17 cellular contexts compared by ENCODE assay signal in the genomic region with DNA sequence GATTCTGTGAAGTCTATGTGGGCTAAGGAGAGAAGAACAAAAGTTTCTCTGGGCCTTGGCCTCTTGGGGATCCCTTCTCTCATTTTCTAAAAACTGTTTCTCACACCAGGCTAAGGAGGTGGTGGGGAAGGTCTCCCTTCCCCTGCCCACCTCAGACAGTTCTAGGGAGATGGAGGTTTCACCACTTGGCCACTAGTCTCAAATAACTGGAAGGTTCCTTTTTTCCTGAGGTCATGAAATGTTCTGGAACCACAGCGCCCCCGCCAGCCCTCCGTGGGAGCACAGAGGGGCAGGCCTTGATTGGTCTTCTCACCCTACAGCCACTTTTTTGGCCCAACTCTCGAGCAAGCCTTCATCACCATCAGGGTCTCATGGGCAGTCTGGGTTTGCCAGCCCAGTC. TPM values are rescaled to one million over a fixed set of nuclear protein-coding genes. Genes with fewer than 3 reads are reported as not detected.
DNase-seq lines count a peak whose midpoint lies in the region; FAIRE-seq and TF ChIP-seq lines count a peak whose summit lies in the region.
"Had no signal": no experiment of that assay in that cellular context is flagged by ENCODE, and none has a peak within 500 bp of the region (broad histone marks: within the 10 kb centered on the region; RNA-seq: fewer than 3 reads in every experiment).

No MANE protein-coding gene starts in this region.

- peaks cover 0 to 30% of the 10 kb centered on the region in 2 donors for H3K36me3 ChIP-seq in kidney (ENCODE audit: control insufficient read depth in 1 of 2, insufficient read depth in 2 of 2, low read length in 2 of 2)

- TF ChIP-seq POLR2A in NB4 (IDR thresholded peaks at IDR 0.05; ENCODE audit: extremely low read depth, insufficient read length), result no peak

- no peak overlapping the region for H3K27ac ChIP-seq in kidney (ENCODE audit: low read depth in 2 of 2, low read length in 2 of 2)
- H3K27ac ChIP-seq: C4-2B, heart right ventricle had no signal

- peaks cover 0 to 6% of the 10 kb centered on the region in 2 donors for H3K4me1 ChIP-seq in kidney (ENCODE audit: control insufficient read depth in 1 of 2, insufficient read depth in 1 of 2, low read depth in 1 of 2, low read length in 2 of 2)

- H3K4me3 ChIP-seq in NB4 (ENCODE audit: low read depth, low read length) (no peak overlapping the region), kidney (ENCODE audit: low read length in 2 of 2) (no peak overlapping the region)
- H3K4me3 ChIP-seq: heart right ventricle had no signal

- DNase-seq in ELF-1 (ENCODE audit: low read depth, low spot score), result peak; percentile 57
- peak; percentile 48 for DNase-seq in NB4 (ENCODE audit: low read depth)
- peak; percentile 20 for DNase-seq in cerebellar cortex (ENCODE audit: low spot score)
- DNase-seq in mucosa of gallbladder (ENCODE audit: low spot score), result peak; percentile 42
- DNase-seq in AG20443 (ENCODE audit: low spot score), result no peak
- DNase-seq in kidney, result no peak
- DNase-seq in immature natural killer cell, result no peak
- no peak for DNase-seq in activated CD8-positive, alpha-beta memory T cell treated with anti-CD3 and anti-CD28 coated beads, Interleukin-2, amount 50 U/mL, for 48 hours
- DNase-seq: heart right ventricle; nephron progenitor cell; retina; stimulated activated CD4-positive, alpha-beta T cell treated with anti-CD3 and anti-CD28 coated beads, Interleukin-4, amount 100 ng/mL, for 4 hours had no signal

- no peak overlapping the region for H3K9ac ChIP-seq in kidney (ENCODE audit: low read length in 2 of 2)

- peak overlapping the region in 1 of 6 donors; percentile 50 for H3K27ac Mint-ChIP-seq in immature natural killer cell
- H3K27ac Mint-ChIP-seq: IgD-negative memory B cell; stimulated activated memory B cell treated with anti-CD40 and anti-IgM and Interleukin-4, amounts not matched to agents 10 μg/mL and 1 μg/mL and 100 μg/mL, for 72 hours had no signal

- H3K9me3 ChIP-seq in kidney (ENCODE audit: control insufficient read depth in 1 of 2, low read length in 2 of 2), result no peaks in the 10 kb centered on the region
- H3K9me3 ChIP-seq: heart right ventricle had no signal

- H3K9me3 Mint-ChIP-seq in immature natural killer cell, result no peaks in the 10 kb centered on the region
- H3K9me3 Mint-ChIP-seq: activated naive CD4-positive, alpha-beta T cell treated with anti-CD3 and anti-CD28 coated beads, Interleukin-2, amount 50 U/mL, for 72 hours; IgD-negative memory B cell; nephron progenitor cell; stimulated activated memory B cell treated with anti-CD40 and anti-IgM and Interleukin-4, amounts not matched to agents 10 μg/mL and 1 μg/mL and 100 μg/mL, for 72 hours had no signal

- peaks cover 0 to 2% (median 0%) of the 10 kb centered on the region in 3 donors for H3K27me3 Mint-ChIP-seq in immature natural killer cell (ENCODE audit: low read depth in 3 of 3)
- H3K27me3 Mint-ChIP-seq: IgD-negative memory B cell; stimulated activated memory B cell treated with anti-CD40 and anti-IgM and Interleukin-4, amounts not matched to agents 10 μg/mL and 1 μg/mL and 100 μg/mL, for 72 hours had no signal

- H3K4me1 Mint-ChIP-seq in immature natural killer cell, result peaks cover 0 to 1% of the 10 kb centered on the region in 2 donors
- H3K4me1 Mint-ChIP-seq: stimulated activated memory B cell treated with anti-CD40 and anti-IgM and Interleukin-4, amounts not matched to agents 10 μg/mL and 1 μg/mL and 100 μg/mL, for 72 hours had no signal

- peak; percentile 40 for TF ChIP-seq CTCF in NB4 (IDR thresholded peaks at IDR 0.05; ENCODE audit: low read depth, low read length)
- TF ChIP-seq CTCF in kidney (IDR thresholded peaks at IDR 0.05; ENCODE audit: borderline replicate concordance, extremely low read depth, insufficient read depth), result no peak

- H3K4me3 Mint-ChIP-seq in immature natural killer cell, result no peak overlapping the region
- H3K4me3 Mint-ChIP-seq: IgD-negative memory B cell; nephron progenitor cell; stimulated activated memory B cell treated with anti-CD40 and anti-IgM and Interleukin-4, amounts not matched to agents 10 μg/mL and 1 μg/mL and 100 μg/mL, for 72 hours had no signal

- intact Hi-C loops in kidney (cut with DNase I), result no loop called here

- H3K36me3 Mint-ChIP-seq in immature natural killer cell, result peaks cover 10 to 25% (median 14%) of the 10 kb centered on the region in 3 donors

- no peak for FAIRE-seq in kidney (lab: Jason Lieb, UNC)

RNA-seq across cellular contexts. Expression of gene C12orf43, which starts 12.6 kb away (rescaled TPM):
- total RNA-seq in mucosa of gallbladder (14.7 TPM), kidney (15.6 TPM)
- polyA plus RNA-seq in kidney (ENCODE audit: insufficient read depth, low read depth, low replicate concordance) (10.3 TPM), immature natural killer cell (10 to 100 TPM; 11.8 to 24.8 (median 23.9) TPM)

RNA-seq across cellular contexts. Expression of gene HNF1A, which starts 25.3 kb away (rescaled TPM):
- 12.0 TPM for total RNA-seq in mucosa of gallbladder
- 6.7 TPM for total RNA-seq in kidney
- 32.4 TPM for polyA plus RNA-seq in kidney (ENCODE audit: insufficient read depth, low read depth, low replicate concordance)
- not detected for polyA plus RNA-seq in immature natural killer cell
- total RNA-seq: activated naive CD4-positive, alpha-beta T cell treated with anti-CD3 and anti-CD28 coated beads, Interleukin-2, amount 50 U/mL, for 72 hours; cerebellum; heart right ventricle had no signal
- polyA plus RNA-seq: IgD-negative memory B cell had no signal

RNA-seq across cellular contexts. Expression of gene OASL, which starts 35.4 kb away (rescaled TPM):
- total RNA-seq in mucosa of gallbladder, result 3.1 TPM
- total RNA-seq in kidney, result 1.0 TPM
- 1.0 TPM for polyA plus RNA-seq in kidney (ENCODE audit: insufficient read depth, low read depth, low replicate concordance)
- polyA plus RNA-seq in immature natural killer cell, result 10 to 100 TPM in 2 of 3 donors, 1 to 10 TPM in 1; 7.7 to 21.7 (median 13.2) TPM

Comparison
In these comparisons a context has a peak if more than half of its experiments do, and no peak if none do; other contexts are left out.
1. DNase-seq: peak in ELF-1 (single experiment), NB4 (single experiment), cerebellar cortex (single experiment) and mucosa of gallbladder (single experiment); none in AG20443 (single experiment), kidney (single experiment), immature natural killer cell (0 of 3) and activated CD8-positive, alpha-beta memory T cell treated with anti-CD3 and anti-CD28 coated beads, Interleukin-2, amount 50 U/mL, for 48 hours (single experiment).